1 cellular context compared by ENCODE assay signal in the genomic region with DNA sequence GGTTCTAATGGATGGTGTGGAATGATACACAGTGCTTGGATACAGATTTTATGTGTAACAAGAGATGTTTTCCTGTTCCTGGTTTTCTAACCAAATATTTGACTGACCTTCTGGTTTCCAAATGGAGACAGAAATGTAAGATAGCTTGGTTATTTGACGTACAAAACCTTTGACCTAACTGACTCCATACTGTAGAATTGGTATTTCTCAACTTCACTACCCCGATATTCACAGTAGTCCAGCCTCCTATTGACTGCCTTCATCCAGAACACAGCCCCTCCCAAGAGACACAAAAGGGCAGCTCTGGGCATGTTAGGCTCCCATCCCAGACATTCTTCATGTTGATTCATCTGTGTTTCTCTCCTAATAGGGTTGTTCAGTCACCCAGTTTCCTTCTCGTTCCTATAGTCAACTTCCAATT.
TF ChIP-seq lines count a peak whose summit lies in the region.

No MANE protein-coding gene starts in this region.

TF ChIP-seq in IMR-90, 13 proteins besides CTCF, POLR2A, EP300 and RAD21 (continued from another document):
- no peak for TF ChIP-seq FOS (IDR thresholded peaks at IDR 0.05; ENCODE audit: low read depth, low read length)
- no peak for TF ChIP-seq RCOR1 (IDR thresholded peaks at IDR 0.05; ENCODE audit: insufficient replicate concordance, low read length)
- TF ChIP-seq CEBPB (IDR thresholded peaks at IDR 0.05; ENCODE audit: low read depth, low read length): no peak
- TF ChIP-seq MXI1 (IDR thresholded peaks at IDR 0.05; ENCODE audit: borderline replicate concordance, low read depth, low read length): no peak
- TF ChIP-seq MAZ (IDR thresholded peaks at IDR 0.05; ENCODE audit: borderline replicate concordance, low read depth, low read length): no peak
- TF ChIP-seq, protein P1, sequence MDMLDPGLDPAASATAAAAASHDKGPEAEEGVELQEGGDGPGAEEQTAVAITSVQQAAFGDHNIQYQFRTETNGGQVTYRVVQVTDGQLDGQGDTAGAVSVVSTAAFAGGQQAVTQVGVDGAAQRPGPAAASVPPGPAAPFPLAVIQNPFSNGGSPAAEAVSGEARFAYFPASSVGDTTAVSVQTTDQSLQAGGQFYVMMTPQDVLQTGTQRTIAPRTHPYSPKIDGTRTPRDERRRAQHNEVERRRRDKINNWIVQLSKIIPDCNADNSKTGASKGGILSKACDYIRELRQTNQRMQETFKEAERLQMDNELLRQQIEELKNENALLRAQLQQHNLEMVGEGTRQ (IDR thresholded peaks at IDR 0.05; ENCODE audit: low read depth, low read length): no peak
- TF ChIP-seq BHLHE40 (IDR thresholded peaks at IDR 0.05; ENCODE audit: low read depth, low read length): no peak
- TF ChIP-seq SMC3 (IDR thresholded peaks at IDR 0.05; ENCODE audit: low read depth, low read length): no peak
- no peak for TF ChIP-seq NFE2L2 (IDR thresholded peaks at IDR 0.05; ENCODE audit: low read depth, low read length)
- TF ChIP-seq MAFK (IDR thresholded peaks at IDR 0.05; ENCODE audit: low read depth, low read length): no peak
